ENCODE assay signal across 14 cellular contexts in genomic region chr5:122424211-122424610, GRCh38.
DNase-seq lines count a peak whose midpoint lies in the region; ATAC-seq lines count a peak whose summit lies in the region.
"Had no signal": no experiment of that assay in that cellular context is flagged by ENCODE, and none has a peak within 500 bp of the region (broad histone marks: within the 10 kb centered on the region; RNA-seq: fewer than 3 reads in every experiment).

No MANE protein-coding gene starts in this region.

- ATAC-seq in esophagus mucosa (peak; percentile 80), sciatic nerve (peak; percentile 28)

- in situ Hi-C loops in G401 (cut with HindIII; ENCODE audit: low sequenced_read_pairs): no loop called here

- intact Hi-C loops in sciatic nerve (cut with DNase I): loop anchor here (1.0 kb wide), 1 partner anchor 36 kb away; no protein-coding TSS in a partner anchor

- DNase-seq in G401 (ENCODE audit: low spot score) (peak; percentile 50), NCI-H446 (lab: John Stamatoyannopoulos, UW) (peak; percentile 81 to 85), sciatic nerve (ENCODE audit: low spot score) (no peak), GM19240 (ENCODE audit: insufficient read length, low spot score) (no peak), iPS-NIHi7 (ENCODE audit: extremely low spot score) (no peak), RKO (ENCODE audit: low spot score) (no peak)
- DNase-seq: BE2C; CD4-positive, alpha-beta memory T cell; KG1; NCI-H1048; NCI-H1694 treated with DMSO at 0.1 percent for 48 hours; NCI-H526 treated with DMSO at 0.1 percent for 48 hours; PC-9 had no signal

Comparison
In these comparisons a context has a peak if more than half of its experiments do, and no peak if none do; other contexts are left out.
1. DNase-seq: peak in G401 (single experiment) and NCI-H446 (2 of 2); none in sciatic nerve (single experiment), GM19240 (single experiment), iPS-NIHi7 (single experiment) and RKO (single experiment).